Comparison of ENCODE assay signal across 20 cellular contexts in the genomic region with DNA sequence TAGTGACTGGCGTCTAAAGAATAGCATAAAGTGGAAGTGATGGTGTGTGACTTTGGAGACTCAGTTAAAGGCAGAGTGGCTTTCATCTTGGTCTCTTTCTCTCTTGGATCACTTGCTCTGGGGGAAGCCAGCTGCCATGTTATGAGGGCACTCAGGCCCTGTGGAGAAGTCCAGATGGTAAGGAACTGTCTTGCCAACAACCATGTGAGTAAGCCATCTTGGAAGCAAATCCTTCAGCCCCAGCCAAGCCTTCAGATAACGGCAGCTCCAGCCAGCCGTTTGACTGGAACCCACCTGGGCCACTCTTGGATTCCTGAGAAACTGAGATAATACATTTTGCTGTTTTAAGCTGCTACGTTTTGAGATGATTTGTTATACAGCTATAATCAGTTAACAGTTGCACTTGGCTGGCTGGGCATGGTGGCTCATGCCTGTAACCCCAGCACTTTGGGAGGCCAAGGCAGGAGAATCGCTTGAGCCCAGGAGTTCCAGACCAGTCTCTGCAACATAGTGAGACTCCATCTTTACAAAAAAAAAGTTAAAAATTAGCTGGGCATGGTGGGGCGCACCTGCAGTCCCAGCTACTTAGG.
"Had no signal": no experiment of that assay in that cellular context is flagged by ENCODE, and none has a peak within 500 bp of the region (broad histone marks: within the 10 kb centered on the region; RNA-seq: fewer than 3 reads in every experiment).

No MANE protein-coding gene starts in this region.

- H3K36me3 ChIP-seq: lower lobe of right lung, neutrophil, spleen, thoracic aorta had no signal

- H3K27ac ChIP-seq: foreskin keratinocyte, lower lobe of right lung, neutrophil, spleen, thoracic aorta had no signal

- H3K4me1 ChIP-seq: foreskin keratinocyte had no signal

- H3K27ac Mint-ChIP-seq: activated CD4-positive, alpha-beta T cell treated with anti-CD3 and anti-CD28 coated beads, Interleukin-2, amount 10 ng/mL, durations not matched to agents 7 days and 5 days; activated CD8-positive, alpha-beta T cell treated with anti-CD3 and anti-CD28 coated beads, Interleukin-2, amount 10 ng/mL, durations not matched to agents 7 days and 5 days; activated naive CD4-positive, alpha-beta T cell treated with anti-CD3 and anti-CD28 coated beads for 36 hours; activated naive CD8-positive, alpha-beta T cell treated with anti-CD3 and anti-CD28 coated beads, Interleukin-2, amount 50 U/mL, for 24 hours; stimulated activated naive B cell treated with anti-CD40 and anti-IgM and Interleukin-4, amounts not matched to agents 10 μg/mL and 1 μg/mL and 100 μg/mL, for 72 hours had no signal

- H3K9me3 Mint-ChIP-seq: activated CD4-positive, alpha-beta T cell treated with anti-CD3 and anti-CD28 coated beads, Interleukin-2, amount 10 ng/mL, durations not matched to agents 7 days and 5 days; activated naive CD4-positive, alpha-beta T cell treated with anti-CD3 and anti-CD28 coated beads for 36 hours; activated naive CD8-positive, alpha-beta T cell treated with anti-CD3 and anti-CD28 coated beads, Interleukin-2, amount 50 U/mL, for 24 hours; activated T-cell treated with anti-CD3 and anti-CD28 coated beads, Interleukin-2, amount 50 U/mL, for 4 hours; naive thymus-derived CD8-positive, alpha-beta T cell; stimulated activated naive B cell treated with anti-CD40 and anti-IgM and Interleukin-4, amounts not matched to agents 10 μg/mL and 1 μg/mL and 100 μg/mL, for 72 hours had no signal

- H3K9me3 ChIP-seq: lower lobe of right lung, neutrophil, spleen, thoracic aorta had no signal

- H3K27me3 ChIP-seq: dorsolateral prefrontal cortex, foreskin keratinocyte, neutrophil, spleen had no signal

- H3K27me3 Mint-ChIP-seq: activated CD4-positive, alpha-beta T cell treated with anti-CD3 and anti-CD28 coated beads, Interleukin-2, amount 10 ng/mL, durations not matched to agents 7 days and 5 days; activated naive CD8-positive, alpha-beta T cell treated with anti-CD3 and anti-CD28 coated beads, Interleukin-2, amount 50 U/mL, for 24 hours; naive thymus-derived CD8-positive, alpha-beta T cell; stimulated activated naive B cell treated with anti-CD40 and anti-IgM and Interleukin-4, amounts not matched to agents 10 μg/mL and 1 μg/mL and 100 μg/mL, for 72 hours had no signal

- H3K4me3 ChIP-seq: dorsolateral prefrontal cortex, lower lobe of right lung, spleen, thoracic aorta had no signal

- DNase-seq: activated CD4-positive, alpha-beta T cell treated with anti-CD3 and anti-CD28 coated beads, Interleukin-2, amount 10 ng/mL, durations not matched to agents 7 days and 5 days; activated CD8-positive, alpha-beta memory T cell treated with anti-CD3 and anti-CD28 coated beads, Interleukin-2, amount 50 U/mL, for 4 hours; activated CD8-positive, alpha-beta T cell treated with anti-CD3 and anti-CD28 coated beads, Interleukin-2, amount 10 ng/mL, durations not matched to agents 7 days and 5 days; activated naive CD4-positive, alpha-beta T cell treated with anti-CD3 and anti-CD28 coated beads for 36 hours; activated naive CD8-positive, alpha-beta T cell treated with anti-CD3 and anti-CD28 coated beads, Interleukin-2, amount 50 U/mL, for 24 hours; activated T-cell treated with anti-CD3 and anti-CD28 coated beads, Interleukin-2, amount 50 U/mL, for 4 hours; aorta; foreskin keratinocyte; hippocampal formation; left colon; lower lobe of right lung; naive thymus-derived CD8-positive, alpha-beta T cell; retina; spleen; stimulated activated CD4-positive, alpha-beta T cell treated with anti-CD3 and anti-CD28 coated beads, Interleukin-4, amount 100 ng/mL, for 4 hours; stimulated activated naive B cell treated with anti-CD40 and anti-IgM and Interleukin-4, amounts not matched to agents 10 μg/mL and 1 μg/mL and 100 μg/mL, for 72 hours; T1000 had no signal

- H3K36me3 Mint-ChIP-seq: naive thymus-derived CD8-positive, alpha-beta T cell; stimulated activated naive B cell treated with anti-CD40 and anti-IgM and Interleukin-4, amounts not matched to agents 10 μg/mL and 1 μg/mL and 100 μg/mL, for 72 hours had no signal

- H3K4me3 Mint-ChIP-seq: activated CD4-positive, alpha-beta T cell treated with anti-CD3 and anti-CD28 coated beads, Interleukin-2, amount 10 ng/mL, durations not matched to agents 7 days and 5 days; activated CD8-positive, alpha-beta T cell treated with anti-CD3 and anti-CD28 coated beads, Interleukin-2, amount 10 ng/mL, durations not matched to agents 7 days and 5 days; activated naive CD4-positive, alpha-beta T cell treated with anti-CD3 and anti-CD28 coated beads for 36 hours; activated naive CD8-positive, alpha-beta T cell treated with anti-CD3 and anti-CD28 coated beads, Interleukin-2, amount 50 U/mL, for 24 hours; activated T-cell treated with anti-CD3 and anti-CD28 coated beads, Interleukin-2, amount 50 U/mL, for 4 hours; naive thymus-derived CD8-positive, alpha-beta T cell; stimulated activated naive B cell treated with anti-CD40 and anti-IgM and Interleukin-4, amounts not matched to agents 10 μg/mL and 1 μg/mL and 100 μg/mL, for 72 hours had no signal
